In the genomic region with DNA sequence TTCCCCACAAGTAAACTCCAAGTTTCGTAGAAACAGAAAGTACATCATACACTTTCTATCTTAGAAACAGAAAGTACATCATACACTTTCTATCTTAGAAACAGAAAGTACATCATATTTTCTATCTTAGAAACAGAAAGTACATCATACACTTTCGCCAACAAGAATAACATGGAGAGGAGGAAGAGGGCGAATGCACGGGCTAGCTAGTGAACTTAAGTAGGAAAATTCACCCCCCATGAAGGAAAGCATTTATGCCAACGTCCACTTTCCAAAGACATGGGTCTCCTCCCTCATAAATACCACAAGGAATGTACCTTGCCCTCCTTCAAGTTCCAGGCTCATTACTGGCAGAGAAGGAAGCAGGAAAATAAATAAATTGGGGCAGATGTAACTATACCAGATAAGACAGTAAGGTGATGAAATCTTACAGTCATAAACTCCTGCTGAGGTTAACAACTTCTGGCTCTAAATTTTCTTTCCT, we compare ENCODE assay signal across 1 cellular context.
TF ChIP-seq lines count a peak whose summit lies in the region.

No MANE protein-coding gene starts in this region.

TF ChIP-seq in SK-N-SH, 30 proteins besides CTCF, POLR2A, EP300 and RAD21 (continued from another document):
- no peak for TF ChIP-seq REST (IDR thresholded peaks at IDR 0.05; ENCODE audit: low read depth, low read length)
- TF ChIP-seq USF2 (IDR thresholded peaks at IDR 0.05; ENCODE audit: borderline replicate concordance, low read depth, low read length) = no peak
- TF ChIP-seq MAX (IDR thresholded peaks at IDR 0.05; ENCODE audit: low read depth) = no peak
- TF ChIP-seq SIN3A (IDR thresholded peaks at IDR 0.05; ENCODE audit: borderline replicate concordance, low read depth, low read length) = no peak
TF ChIP-seq in SK-N-SH: peak in this region for 0.
